Comparison of ENCODE assay signal across 8 cellular contexts in the genomic region with DNA sequence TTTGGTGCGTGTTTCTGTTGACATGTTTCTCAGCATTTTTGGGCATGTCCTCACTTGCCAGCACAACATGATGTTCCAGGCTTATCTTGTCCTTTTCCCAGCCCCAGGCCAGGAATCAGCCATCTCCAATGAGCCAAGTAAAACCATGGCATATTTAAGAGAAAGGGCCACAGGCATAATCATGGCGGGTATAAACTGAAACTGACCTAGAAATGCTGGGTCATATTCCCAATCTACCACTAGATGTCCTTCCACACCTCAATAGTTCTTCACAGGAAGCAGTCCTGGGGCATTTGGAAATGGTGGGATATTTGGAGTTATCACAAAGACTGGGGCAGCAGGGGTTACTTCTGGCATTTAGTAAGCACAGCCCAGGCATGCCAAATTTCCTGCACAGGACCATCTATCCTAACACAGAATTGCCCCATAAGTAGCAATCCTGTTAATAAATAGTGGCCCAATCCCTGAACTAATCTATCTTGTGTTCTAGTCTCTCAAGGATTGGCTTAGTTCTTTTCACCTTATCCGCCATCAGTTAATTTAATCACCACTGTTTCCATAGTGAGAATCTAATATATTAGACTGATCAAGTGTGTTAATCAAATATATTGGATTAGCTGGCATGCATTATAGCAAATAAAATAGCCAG.
DNase-seq lines count a peak whose midpoint lies in the region; ATAC-seq and TF ChIP-seq lines count a peak whose summit lies in the region.

No MANE protein-coding gene starts in this region.

- no peak overlapping the region for H3K4ac ChIP-seq in mesendoderm (ENCODE audit: low read depth, low read length)

- peaks cover 7% of the 10 kb centered on the region for H3K27me3 ChIP-seq in BE2C
- no peaks in the 10 kb centered on the region for H3K27me3 ChIP-seq in mammary epithelial cell (ENCODE audit: insufficient read depth, low read length)
- no peaks in the 10 kb centered on the region for H3K27me3 ChIP-seq in mesendoderm (ENCODE audit: insufficient read depth, low read length, poor library complexity)
- H3K27me3 ChIP-seq in effector memory CD4-positive, alpha-beta T cell (replicated peaks; ENCODE audit: control insufficient read depth, insufficient read depth, low read length, poor library complexity, severe bottlenecking) = no peaks in the 10 kb centered on the region

- no peak overlapping the region for H3K27ac ChIP-seq in mammary epithelial cell (ENCODE audit: insufficient read depth, low read depth, low read length)
- no peak overlapping the region for H3K27ac ChIP-seq in mesendoderm (ENCODE audit: low read depth, low read length)
- no peak overlapping the region for H3K27ac ChIP-seq in effector memory CD4-positive, alpha-beta T cell (ENCODE audit: insufficient read depth, low read length, poor library complexity, severe bottlenecking)

- no peak overlapping the region for H2BK120ac ChIP-seq in mesendoderm (ENCODE audit: low read depth, low read length)

- TF ChIP-seq CTCF in BE2C (IDR thresholded peaks at IDR 0.05; ENCODE audit: low read depth, low read length) (peak; percentile 87), mammary epithelial cell (conservative IDR thresholded peaks at IDR 0.05 in 1 of 2, IDR thresholded peaks at IDR 0.05 in 1 of 2; ENCODE audit: extremely low read depth in 1 of 2, insufficient read depth in 1 of 2, low read depth in 1 of 2, low read length in 2 of 2) (peak; percentile 63 to 64)

- DNase-seq in BE2C = peak; percentile 20
- peak; percentile 57 for DNase-seq in NCI-H446 treated with DMSO at 0.1 percent for 48 hours (lab: John Stamatoyannopoulos, UW)
- peak; percentile 5 for DNase-seq in mammary epithelial cell
- peak; percentile 86 for DNase-seq in mesendoderm
- DNase-seq in effector memory CD4-positive, alpha-beta T cell = no peak
- DNase-seq in amniotic stem cell (lab: John Stamatoyannopoulos, UW) = no peak

- H3K79me1 ChIP-seq in mesendoderm (ENCODE audit: low read length) = no peaks in the 10 kb centered on the region

- no peak overlapping the region for H4K8ac ChIP-seq in mesendoderm (ENCODE audit: low read depth, low read length)

- no peak overlapping the region for H4K5ac ChIP-seq in mesendoderm (ENCODE audit: low read length)

- no peak overlapping the region for H3K18ac ChIP-seq in mesendoderm (ENCODE audit: low read length)

- H4K20me1 ChIP-seq in mammary epithelial cell (ENCODE audit: insufficient read depth, low read length) = no peaks in the 10 kb centered on the region

- no peak overlapping the region for H3K23ac ChIP-seq in mesendoderm (ENCODE audit: low read length)

- CTCF ChIA-PET in mammary epithelial cell (lab: Charles Lee; ENCODE audit: low non-redundant PET) = no interaction called here

- dilution Hi-C loops in mammary epithelial cell (cut with HindIII; ENCODE audit: low sequenced_read_pairs) = no loop called here

- H3K4me2 ChIP-seq in mammary epithelial cell (ENCODE audit: insufficient read depth, low read depth, low read length) (peak overlapping the region; percentile 21), mesendoderm (ENCODE audit: low read length) (no peak overlapping the region)

- 51% methylated on average over 3 of the region's 3 CpGs for WGBS in mammary epithelial cell (ENCODE audit: low coverage, missing lambda C conversion rate)
- no CpG with 5 or more reads among the region's 3 CpGs for WGBS in mesendoderm (ENCODE audit: extremely low coverage, insufficient coverage, low lambda C conversion rate)

- ATAC-seq in GM21360 (IDR thresholded peaks at IDR 0.05; ENCODE audit: unreplicated experiment) (peak; percentile 66), GM18511 (IDR thresholded peaks at IDR 0.05; ENCODE audit: unreplicated experiment) (no peak)

- no peaks in the 10 kb centered on the region for H3K79me2 ChIP-seq in mammary epithelial cell (ENCODE audit: insufficient read depth, low read length)
- no peaks in the 10 kb centered on the region for H3K79me2 ChIP-seq in mesendoderm (ENCODE audit: control insufficient read depth, insufficient read depth, low read length)

- H3K4me1 ChIP-seq in BE2C (no peaks in the 10 kb centered on the region), mammary epithelial cell (ENCODE audit: insufficient read depth, low read length) (no peaks in the 10 kb centered on the region), mesendoderm (ENCODE audit: control insufficient read depth, low read depth, low read length) (peaks cover 2% of the 10 kb centered on the region)
- H3K4me1 ChIP-seq in effector memory CD4-positive, alpha-beta T cell (ENCODE audit: control insufficient read depth, insufficient read depth, low read length, poor library complexity, severe bottlenecking) = no peaks in the 10 kb centered on the region

- H3K56ac ChIP-seq in mesendoderm (ENCODE audit: low read length) = peak overlapping the region; percentile 49

- no peak overlapping the region for H2AK5ac ChIP-seq in mesendoderm (ENCODE audit: low read length)

- H3K9ac ChIP-seq in mammary epithelial cell (ENCODE audit: insufficient read depth, low read length) (no peak overlapping the region), mesendoderm (ENCODE audit: low read length) (no peak overlapping the region)

- H3K4me3 ChIP-seq in BE2C (ENCODE audit: low read depth, low read length) = no peak overlapping the region
- H3K4me3 ChIP-seq in mammary epithelial cell (replicated peaks in 1 of 3; ENCODE audit: insufficient read depth in 1 of 3, low read depth in 2 of 3, low read length in 3 of 3) = no peak overlapping the region
- no peak overlapping the region for H3K4me3 ChIP-seq in mesendoderm (ENCODE audit: low read length)
- no peak overlapping the region for H3K4me3 ChIP-seq in effector memory CD4-positive, alpha-beta T cell (ENCODE audit: insufficient read depth, low read depth, low read length, poor library complexity, severe bottlenecking)

- in situ Hi-C loops in mammary epithelial cell (cut with MboI; ENCODE audit: low sequenced_read_pairs in 2 of 2) = no loop called here

- intact Hi-C loops in mammary epithelial cell (cut with micrococcal nuclease) = loop anchor here (5.0 kb wide), 2 partner anchors 168 to 278 kb away; a partner anchor contains a TSS

- H3K36me3 ChIP-seq in BE2C = no peaks in the 10 kb centered on the region
- H3K36me3 ChIP-seq in mammary epithelial cell (ENCODE audit: insufficient read depth, low read length) = no peaks in the 10 kb centered on the region
- no peaks in the 10 kb centered on the region for H3K36me3 ChIP-seq in mesendoderm (ENCODE audit: control insufficient read depth, insufficient read depth, low read length)
- no peaks in the 10 kb centered on the region for H3K36me3 ChIP-seq in effector memory CD4-positive, alpha-beta T cell (ENCODE audit: control insufficient read depth, insufficient read depth, low read length)

- no peaks in the 10 kb centered on the region for H3K9me3 ChIP-seq in BE2C
- H3K9me3 ChIP-seq in mammary epithelial cell (replicated peaks; ENCODE audit: insufficient read depth, low read length) = no peaks in the 10 kb centered on the region
- no peaks in the 10 kb centered on the region for H3K9me3 ChIP-seq in effector memory CD4-positive, alpha-beta T cell (ENCODE audit: control insufficient read depth, low read length)

- peak overlapping the region; percentile 88 for H2AFZ ChIP-seq in mammary epithelial cell (ENCODE audit: low read depth, low read length)

- no TSS peak for BruUV-seq in mammary epithelial cell (replicated peaks; lab: Mats Ljungman, UMichigan)

- no peak overlapping the region for H2BK5ac ChIP-seq in mesendoderm (ENCODE audit: low read length)

- no peak overlapping the region for H2BK15ac ChIP-seq in mesendoderm (replicated peaks; ENCODE audit: low read depth)

Comparison
In these comparisons a context has a peak if more than half of its experiments do, and no peak if none do; other contexts are left out.
1. DNase-seq: peak in BE2C (single experiment), NCI-H446 treated with DMSO at 0.1 percent for 48 hours (single experiment), mammary epithelial cell (single experiment) and mesendoderm (single experiment); none in effector memory CD4-positive, alpha-beta T cell (0 of 3) and amniotic stem cell (single experiment).